8 cellular contexts compared by ENCODE assay signal in genomic region chr6:15948930-15949900, GRCh38.
DNase-seq lines count a peak whose midpoint lies in the region; ATAC-seq and TF ChIP-seq lines count a peak whose summit lies in the region.

No MANE protein-coding gene starts in this region.

- H3K4me1 Mint-ChIP-seq in T-helper 17 cell = peaks cover 9% of the 10 kb centered on the region

- ATAC-seq in HG02885 (IDR thresholded peaks at IDR 0.05; ENCODE audit: poor library complexity, unreplicated experiment) (no peak), T-helper 17 cell (no peak)

- peak overlapping the region; percentile 12 for H3K4me2 ChIP-seq in smooth muscle cell

- H3K9me3 ChIP-seq in smooth muscle cell (replicated peaks; ENCODE audit: low read depth) (no peaks in the 10 kb centered on the region), T-helper 17 cell (ENCODE audit: control insufficient read depth, low read length, poor library complexity, severe bottlenecking) (peaks cover 2% of the 10 kb centered on the region)

- WGBS in smooth muscle cell (ENCODE audit: low lambda C conversion rate) = 51% methylated on average over 10 of the region's 10 CpGs

- no peak overlapping the region for H3K9ac ChIP-seq in smooth muscle cell (ENCODE audit: low read depth)

- H4K20me1 ChIP-seq in smooth muscle cell (ENCODE audit: low read depth) = no peaks in the 10 kb centered on the region

- no peaks in the 10 kb centered on the region for H3K4me1 ChIP-seq in smooth muscle cell (ENCODE audit: low read depth)

- DNase-seq in HuH-7.5 (ENCODE audit: low spot score) = peak; percentile 6
- DNase-seq in NCI-H524 treated with DMSO at 0.1 percent for 48 hours (lab: John Stamatoyannopoulos, UW) = peak; percentile 90
- peak; percentile 78 for DNase-seq in epithelial cell of prostate (ENCODE audit: low read depth, low spot score)
- DNase-seq in smooth muscle cell (lab: John Stamatoyannopoulos, UW; ENCODE audit: unreplicated experiment) = no peak
- DNase-seq in cerebellar nuclear complex (lab: John Stamatoyannopoulos, UW) = no peak
- no peak for DNase-seq in GM10266 (ENCODE audit: extremely low spot score)
- DNase-seq in T-helper 17 cell = no peak

- no peak overlapping the region for H3K4me3 ChIP-seq in smooth muscle cell

- no peaks in the 10 kb centered on the region for H3K27me3 ChIP-seq in smooth muscle cell (ENCODE audit: low read depth)

- no peak overlapping the region for H3K4me3 Mint-ChIP-seq in T-helper 17 cell

- H3K36me3 ChIP-seq in smooth muscle cell (ENCODE audit: low read depth) = no peaks in the 10 kb centered on the region

- no peaks in the 10 kb centered on the region for H3K27me3 Mint-ChIP-seq in T-helper 17 cell

- no peak overlapping the region for H3K27ac Mint-ChIP-seq in T-helper 17 cell

- TF ChIP-seq CTCF in smooth muscle cell (IDR thresholded peaks at IDR 0.05; ENCODE audit: borderline replicate concordance, insufficient read depth, poor library complexity, severe bottlenecking) = no peak
- no peak for TF ChIP-seq CTCF in GM10266 (IDR thresholded peaks at IDR 0.05; ENCODE audit: control insufficient read depth, insufficient read depth, low read depth, missing control alignments)

- H3K27ac ChIP-seq in epithelial cell of prostate = peak overlapping the region; percentile 9
- no peak overlapping the region for H3K27ac ChIP-seq in smooth muscle cell (ENCODE audit: low read depth)

- H2AFZ ChIP-seq in smooth muscle cell (ENCODE audit: low read depth) = no peak overlapping the region

- H3K36me3 Mint-ChIP-seq in T-helper 17 cell (ENCODE audit: low read depth) = no peaks in the 10 kb centered on the region

- H3F3A ChIP-seq in smooth muscle cell (ENCODE audit: low read depth) = no peaks in the 10 kb centered on the region

- H3K79me2 ChIP-seq in smooth muscle cell (ENCODE audit: low read depth) = no peaks in the 10 kb centered on the region

Comparison
In these comparisons a context has a peak if more than half of its experiments do, and no peak if none do; other contexts are left out.
1. DNase-seq: peak in HuH-7.5 (single experiment), NCI-H524 treated with DMSO at 0.1 percent for 48 hours (single experiment) and epithelial cell of prostate (single experiment); none in smooth muscle cell (single experiment), cerebellar nuclear complex (0 of 2), GM10266 (single experiment) and T-helper 17 cell (0 of 3).